In the genomic region with DNA sequence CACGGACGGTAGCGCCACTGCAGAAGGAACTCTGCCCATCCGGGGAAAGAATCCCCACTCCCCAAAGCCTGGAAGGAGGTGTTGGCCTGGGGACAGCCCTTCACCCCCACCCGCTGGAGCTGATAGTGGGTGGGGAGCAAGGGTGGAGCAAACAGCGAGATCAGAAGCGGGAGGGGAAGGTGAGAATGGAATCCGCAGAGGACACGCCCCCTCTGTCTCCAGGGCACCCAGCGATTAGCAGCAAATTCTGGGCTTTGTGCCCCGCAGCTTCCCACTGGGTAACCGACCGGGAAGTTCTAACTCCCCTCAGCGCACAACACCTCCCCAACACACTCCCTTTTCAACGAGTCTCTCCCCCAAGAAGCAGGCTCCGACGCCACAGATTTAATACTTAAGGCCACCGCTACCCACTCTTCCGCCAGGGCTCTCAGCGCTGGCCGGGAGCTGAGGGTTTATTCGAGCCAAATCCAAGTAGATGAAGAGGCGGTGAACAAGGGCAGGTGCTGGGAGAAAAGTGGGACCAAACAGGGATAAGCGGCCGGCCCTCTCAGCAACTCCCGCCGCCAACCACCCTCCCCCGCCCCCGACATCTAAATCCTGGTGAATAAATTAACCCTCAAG, we compare ENCODE assay signal across 8 cellular contexts. TPM values are rescaled to one million over a fixed set of nuclear protein-coding genes. Genes with fewer than 3 reads are reported as not detected.
DNase-seq lines count a peak whose midpoint lies in the region; ATAC-seq and TF ChIP-seq lines count a peak whose summit lies in the region.

No MANE protein-coding gene starts in this region.

- in situ Hi-C loops in HAP-1 (cut with MboI; ENCODE audit: low sequenced_read_pairs), result no loop called here

- H3K27ac ChIP-seq in upper lobe of right lung, result peak overlapping the region; percentile 80

- no peaks in the 10 kb centered on the region for H3K36me3 Mint-ChIP-seq in memory B cell

- peaks cover 23% of the 10 kb centered on the region for H3K4me1 Mint-ChIP-seq in memory B cell

- DNase-seq in AG10803 (ENCODE audit: low read depth) (no peak), HAP-1 (ENCODE audit: low spot score in 2 of 2) (peak; percentile 39 to 79), RPMI7951 (ENCODE audit: low read depth) (peak; percentile 15), ecto neural progenitor cell (ENCODE audit: low spot score) (peak; percentile 78), memory B cell (ENCODE audit: low spot score in 2 of 2) (no peak), upper lobe of right lung (peak; percentile 82), GM19238 (ENCODE audit: insufficient read length, low spot score) (no peak)

- H3K4me1 ChIP-seq in HAP-1 (peaks cover 10% of the 10 kb centered on the region), upper lobe of right lung (peaks cover 34% of the 10 kb centered on the region)

- ATAC-seq in memory B cell (ENCODE audit: low read depth) (no peak), upper lobe of right lung (peak; percentile 14), HG02642 (IDR thresholded peaks at IDR 0.05; ENCODE audit: poor library complexity, unreplicated experiment) (no peak)

- no peak for TF ChIP-seq CTCF in AG10803 (conservative IDR thresholded peaks at IDR 0.05; ENCODE audit: low read length)
- TF ChIP-seq CTCF in upper lobe of right lung (IDR thresholded peaks at IDR 0.05), result no peak

- H3K4me3 Mint-ChIP-seq in memory B cell, result peak overlapping the region; percentile 87

- H3K9me3 ChIP-seq in HAP-1 (no peaks in the 10 kb centered on the region), upper lobe of right lung (no peaks in the 10 kb centered on the region)

- intact Hi-C loops in upper lobe of right lung (cut with DNase I), result no loop called here

- peak overlapping the region; percentile 26 for H3K27ac Mint-ChIP-seq in memory B cell

- H3K27me3 Mint-ChIP-seq in memory B cell, result no peaks in the 10 kb centered on the region

- H3K9me3 Mint-ChIP-seq in memory B cell, result no peaks in the 10 kb centered on the region

- H3K4me3 ChIP-seq in AG10803 (ENCODE audit: low read length) (peak overlapping the region; percentile 61), HAP-1 (peak overlapping the region; percentile 85), upper lobe of right lung (peak overlapping the region; percentile 93)

- H3K36me3 ChIP-seq in HAP-1 (replicated peaks) (0 out of 2 replicates have a peak, but pooled peaks cover 2% of the 10 kb centered on the region), upper lobe of right lung (no peaks in the 10 kb centered on the region)

- no peaks in the 10 kb centered on the region for H3K27me3 ChIP-seq in HAP-1 (ENCODE audit: low read depth)
- no peaks in the 10 kb centered on the region for H3K27me3 ChIP-seq in upper lobe of right lung

RNA-seq across cellular contexts. Expression of gene SLC25A29, which starts 1.3 kb away (rescaled TPM):
- 7.7 and 10.9 TPM in 2 replicates for total RNA-seq in RPMI7951 (2014; rRNA removed; shearing (Covaris generic))
- 104 TPM for total RNA-seq in upper lobe of right lung

RNA-seq across cellular contexts. Expression of gene SLC25A47, which starts 18.2 kb away (rescaled TPM):
- total RNA-seq in RPMI7951 (2014; rRNA removed; shearing (Covaris generic)), result not detected in 2 replicates
- total RNA-seq in upper lobe of right lung, result not detected

Comparison
In these comparisons a context has a peak if more than half of its experiments do, and no peak if none do; other contexts are left out.
1. DNase-seq: peak in HAP-1 (2 of 2), RPMI7951 (single experiment), ecto neural progenitor cell (single experiment) and upper lobe of right lung (single experiment); none in AG10803 (single experiment), memory B cell (0 of 2) and GM19238 (single experiment).
2. Peak in every context shown above with its lines, with median percentiles within 50 percentile points of each other: H3K4me3 ChIP-seq.